ENCODE assay signal across 7 cellular contexts in the genomic region with DNA sequence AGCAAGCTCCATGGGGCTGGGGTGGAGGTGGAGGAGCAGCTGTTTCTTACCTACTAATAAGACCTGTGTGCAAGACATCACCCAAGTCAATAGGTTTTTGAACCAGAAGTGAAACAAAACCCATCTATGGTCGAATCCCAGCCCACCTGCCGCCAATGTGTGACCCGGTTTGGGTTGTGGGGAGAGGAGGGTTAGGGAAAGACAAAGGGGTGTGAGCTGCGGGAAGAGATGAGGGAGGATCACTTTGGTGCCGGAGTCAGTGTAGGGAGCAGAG. TPM values are rescaled to one million over a fixed set of nuclear protein-coding genes. Genes with fewer than 3 reads are reported as not detected.
DNase-seq lines count a peak whose midpoint lies in the region; ATAC-seq, FAIRE-seq and TF ChIP-seq lines count a peak whose summit lies in the region.
"Had no signal": no experiment of that assay in that cellular context is flagged by ENCODE, and none has a peak within 500 bp of the region (broad histone marks: within the 10 kb centered on the region; RNA-seq: fewer than 3 reads in every experiment).

No MANE protein-coding gene starts in this region.

- peak; percentile 88 for FAIRE-seq in GM12892 (lab: Jason Lieb, UNC)
- no peak for FAIRE-seq in RCC 7860 (lab: Jason Lieb, UNC)

- no peaks in the 10 kb centered on the region for H3K27me3 Mint-ChIP-seq in activated T-helper 17 cell treated with anti-CD3 and anti-CD28 coated beads, Interleukin-2, amount 50 U/mL, for 72 hours
- no peaks in the 10 kb centered on the region for H3K27me3 Mint-ChIP-seq in natural killer cell (ENCODE audit: low read depth in 2 of 2)

- TF ChIP-seq POLR2A in GM12892 (IDR thresholded peaks at IDR 0.05; ENCODE audit: low read depth, low read length), result peak; percentile 55; the same call in 1 of the 2 replicates

- no peak for TF ChIP-seq CTCF in natural killer cell (IDR thresholded peaks at IDR 0.05)

- peaks cover 72% of the 10 kb centered on the region for H3K36me3 Mint-ChIP-seq in activated T-helper 17 cell treated with anti-CD3 and anti-CD28 coated beads, Interleukin-2, amount 50 U/mL, for 72 hours (ENCODE audit: low read depth)
- no peaks in the 10 kb centered on the region for H3K36me3 Mint-ChIP-seq in natural killer cell

- no peak for DNase-seq in GM12892 (ENCODE audit: insufficient read length)
- no peak for DNase-seq in natural killer cell
- no peak for DNase-seq in amniotic stem cell (lab: John Stamatoyannopoulos, UW)
- DNase-seq in RCC 7860 (ENCODE audit: low spot score), result no peak
- DNase-seq: hippocampal formation had no signal

- H3K27ac Mint-ChIP-seq in activated T-helper 17 cell treated with anti-CD3 and anti-CD28 coated beads, Interleukin-2, amount 50 U/mL, for 72 hours, result peak overlapping the region; percentile 98
- peak overlapping the region; percentile 80 to 88 for H3K27ac Mint-ChIP-seq in natural killer cell

- H3K4me3 Mint-ChIP-seq in activated T-helper 17 cell treated with anti-CD3 and anti-CD28 coated beads, Interleukin-2, amount 50 U/mL, for 72 hours, result peak overlapping the region; percentile 99
- peak overlapping the region; percentile 86 for H3K4me3 Mint-ChIP-seq in natural killer cell

- no peak for ATAC-seq in activated T-helper 17 cell treated with anti-CD3 and anti-CD28 coated beads, Interleukin-2, amount 50 U/mL, for 72 hours (replicated peaks)
- ATAC-seq in natural killer cell (no peak), GM18517 (IDR thresholded peaks at IDR 0.05; ENCODE audit: unreplicated experiment) (no peak)

- intact Hi-C loops in natural killer cell (cut with micrococcal nuclease), result no loop called here

- no peaks in the 10 kb centered on the region for H3K9me3 Mint-ChIP-seq in activated T-helper 17 cell treated with anti-CD3 and anti-CD28 coated beads, Interleukin-2, amount 50 U/mL, for 72 hours
- H3K9me3 Mint-ChIP-seq in natural killer cell, result no peaks in the 10 kb centered on the region

- H3K4me1 Mint-ChIP-seq in activated T-helper 17 cell treated with anti-CD3 and anti-CD28 coated beads, Interleukin-2, amount 50 U/mL, for 72 hours, result peaks cover 16% of the 10 kb centered on the region
- H3K4me1 Mint-ChIP-seq in natural killer cell, result peaks cover 16 to 25% of the 10 kb centered on the region in 2 donors

RNA-seq across cellular contexts. Expression of a gene that starts 0.6 kb away (rescaled TPM):
- polyA plus RNA-seq in GM12892 (2012; ENCODE audit: missing spikeins), result 13.8 TPM
- total RNA-seq in activated T-helper 17 cell treated with anti-CD3 and anti-CD28 coated beads, Interleukin-2, amount 50 U/mL, for 72 hours, result 10 to 100 TPM; 46.3 to 85.6 TPM
- total RNA-seq in natural killer cell, result 10 to 100 TPM; 52.1 to 81.5 (median 56.4) TPM

RNA-seq across cellular contexts. Expression of a gene that starts 8.9 kb away (rescaled TPM):
- 11.2 TPM for polyA plus RNA-seq in GM12892 (2012; ENCODE audit: missing spikeins)
- total RNA-seq in activated T-helper 17 cell treated with anti-CD3 and anti-CD28 coated beads, Interleukin-2, amount 50 U/mL, for 72 hours, result 100 to 1,000 TPM in 1 of 2 donors, 10 to 100 TPM in 1; 63.9 to 101 TPM
- total RNA-seq in natural killer cell, result 10 to 100 TPM; 10.7 to 15.9 (median 11.1) TPM

RNA-seq across cellular contexts. Expression of a gene that starts 16.1 kb away (rescaled TPM):
- polyA plus RNA-seq in GM12892 (2012; ENCODE audit: missing spikeins), result 21.5 TPM
- total RNA-seq in activated T-helper 17 cell treated with anti-CD3 and anti-CD28 coated beads, Interleukin-2, amount 50 U/mL, for 72 hours, result 100 to 1,000 TPM in 1 of 2 donors, 10 to 100 TPM in 1; 79.9 to 100 TPM
- 100 to 1,000 TPM; 134 to 188 (median 150) TPM for total RNA-seq in natural killer cell

RNA-seq across cellular contexts. Expression of a gene that starts 36.1 kb away (rescaled TPM):
- polyA plus RNA-seq in GM12892 (2012; ENCODE audit: missing spikeins), result 20.2 TPM
- 10 to 100 TPM; 47.8 to 79.6 TPM for total RNA-seq in activated T-helper 17 cell treated with anti-CD3 and anti-CD28 coated beads, Interleukin-2, amount 50 U/mL, for 72 hours
- 10 to 100 TPM; 58.1 to 73.2 (median 67.7) TPM for total RNA-seq in natural killer cell

RNA-seq across cellular contexts. Expression of a gene that starts 41.3 kb away (rescaled TPM):
- polyA plus RNA-seq in GM12892 (2012; ENCODE audit: missing spikeins), result 13.4 TPM
- total RNA-seq in activated T-helper 17 cell treated with anti-CD3 and anti-CD28 coated beads, Interleukin-2, amount 50 U/mL, for 72 hours, result 10 to 100 TPM; 57.0 to 70.7 TPM
- total RNA-seq in natural killer cell, result 10 to 100 TPM; 35.7 to 58.7 (median 41.0) TPM
